27 cellular contexts compared by ENCODE assay signal in genomic region chr1:180061019-180061418, GRCh38.
"Had no signal": no experiment of that assay in that cellular context is flagged by ENCODE, and none has a peak within 500 bp of the region (broad histone marks: within the 10 kb centered on the region; RNA-seq: fewer than 3 reads in every experiment).

No MANE protein-coding gene starts in this region.

- H3K4me3 ChIP-seq: neural progenitor cell, psoas muscle, right lobe of liver, sigmoid colon, stomach, thoracic aorta, thyroid gland, tibial nerve, upper lobe of left lung, vagina had no signal

- H2AFZ ChIP-seq: neural progenitor cell, parathyroid adenoma had no signal

- H3K79me2 ChIP-seq: parathyroid adenoma had no signal

- DNase-seq: naive thymus-derived CD4-positive, alpha-beta T cell; natural killer cell; nucleus accumbens; posterior cingulate gyrus; psoas muscle; right cardiac atrium; right lobe of liver; sigmoid colon; small intestine; stimulated activated CD4-positive, alpha-beta T cell treated with anti-CD3 and anti-CD28 coated beads, Interleukin-15, amount 100 ng/mL, for 24 hours; stimulated activated CD4-positive, alpha-beta T cell treated with anti-CD3 and anti-CD28 coated beads, Interleukin-2, amount 100 ng/mL, for 24 hours; stimulated activated CD4-positive, alpha-beta T cell treated with anti-CD3 and anti-CD28 coated beads, Interleukin-2, amount 100 ng/mL, for 48 hours; stimulated activated CD4-positive, alpha-beta T cell treated with anti-CD3 and anti-CD28 coated beads, Interleukin-4, amount 100 ng/mL, for 24 hours; stimulated activated naive B cell treated with anti-CD40 and anti-IgM and Interleukin-4, amounts not matched to agents 10 μg/mL and 1 μg/mL and 100 μg/mL, for 72 hours; stimulated activated naive CD4-positive, alpha-beta T cell treated with Interleukin-2 at 50 U/mL for 16 hours; stomach; thyroid gland; trophoblast cell; upper lobe of left lung had no signal

- H3K9me3 ChIP-seq: neutrophil, psoas muscle, right lobe of liver, sigmoid colon, stomach, thoracic aorta, thyroid gland, tibial nerve, upper lobe of left lung, vagina had no signal

- ATAC-seq: naive thymus-derived CD4-positive, alpha-beta T cell; natural killer cell; psoas muscle; right cardiac atrium; right lobe of liver; stimulated activated effector memory CD8-positive, alpha-beta T cell treated with anti-CD3 and anti-CD28 coated beads, Interleukin-12 subunit alpha, Interleukin-12 subunit beta, amount 100 ng/mL, for 72 hours; stimulated activated naive B cell treated with anti-CD40 and anti-IgM and Interleukin-4, amounts not matched to agents 10 μg/mL and 1 μg/mL and 100 μg/mL, for 72 hours had no signal

- H3K4me2 ChIP-seq: neural progenitor cell had no signal

- H3K9ac ChIP-seq: neural progenitor cell, parathyroid adenoma had no signal

- H3K4me1 ChIP-seq: neural progenitor cell, parathyroid adenoma, psoas muscle, right lobe of liver, sigmoid colon, stomach, thyroid gland, tibial nerve, vagina had no signal

- FAIRE-seq: urothelium cell line had no signal

- H3K27me3 ChIP-seq: neural progenitor cell, neutrophil, right lobe of liver, sigmoid colon, stomach, thyroid gland, tibial nerve, upper lobe of left lung, vagina had no signal

- H3K27ac ChIP-seq: neural progenitor cell, neutrophil, parathyroid adenoma, psoas muscle, right lobe of liver, sigmoid colon, stomach, thoracic aorta, thyroid gland, tibial nerve, upper lobe of left lung, vagina had no signal
